Comparison of ENCODE assay signal across 8 cellular contexts in the genomic region with DNA sequence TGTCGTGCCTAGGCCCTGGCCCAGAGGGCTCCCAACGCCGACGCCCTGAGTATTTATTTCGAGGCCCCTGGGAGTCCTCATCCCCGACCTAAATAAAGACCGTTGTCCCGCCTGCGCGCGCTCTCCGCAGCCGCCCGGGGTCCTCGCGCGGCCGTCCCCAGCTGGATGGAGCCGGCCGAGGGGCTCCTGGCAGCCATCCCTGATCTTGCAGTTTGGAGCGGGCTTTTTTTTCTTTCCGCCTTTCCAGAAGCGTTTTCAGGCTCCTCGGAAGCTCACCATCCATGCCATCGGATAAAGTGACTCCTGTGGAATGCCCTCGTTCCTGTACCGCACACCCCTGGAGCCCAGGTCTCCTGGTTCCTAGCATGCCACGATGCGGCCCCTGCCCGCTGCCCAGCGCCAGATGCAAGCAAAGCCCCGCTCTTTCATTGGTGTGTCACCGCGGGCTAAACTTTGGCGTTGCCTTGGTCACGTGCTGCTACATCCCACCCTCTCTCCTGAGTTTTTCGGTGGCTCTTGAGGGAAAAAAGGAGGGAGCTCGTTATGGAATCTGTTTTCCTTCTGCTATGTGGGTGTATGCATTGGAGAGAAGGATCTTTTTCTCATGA. TPM values are rescaled to one million over a fixed set of nuclear protein-coding genes. Genes with fewer than 3 reads are reported as not detected.
DNase-seq lines count a peak whose midpoint lies in the region; ATAC-seq and TF ChIP-seq lines count a peak whose summit lies in the region.

No MANE protein-coding gene starts in this region.

- H3K4me3 ChIP-seq in fibroblast of mammary gland (ENCODE audit: control insufficient read depth, low read depth, low read length) (peak overlapping the region; percentile 99), vagina (peak overlapping the region; percentile 70 to 77)

- H3K9me3 ChIP-seq in vagina, result no peaks in the 10 kb centered on the region

- DNase-seq in GM10266 (ENCODE audit: extremely low spot score) (no peak), NCI-H1436 treated with DMSO at 0.1 percent for 48 hours (lab: John Stamatoyannopoulos, UW) (peak; percentile 5), fibroblast of mammary gland (ENCODE audit: low read depth) (peak; percentile 53), vagina (ENCODE audit: extremely low spot score in 2 of 2) (no peak), CD1c-positive myeloid dendritic cell (ENCODE audit: extremely low spot score) (no peak)
- peak; percentile 15 to 20 for DNase-seq in activated CD4-positive, alpha-beta T cell treated with anti-CD3 and anti-CD28 coated beads, Interleukin-2, amount 50 U/mL, for 48 hours
- peak in 6 of 10 donors; percentile 2 to 18 (median 10) for DNase-seq in naive thymus-derived CD8-positive, alpha-beta T cell

- no peak for TF ChIP-seq POLR2A in vagina (IDR thresholded peaks at IDR 0.05)

- H3K27ac Mint-ChIP-seq in naive thymus-derived CD8-positive, alpha-beta T cell, result peak overlapping the region; percentile 79 to 98 (median 95)

- H3K36me3 Mint-ChIP-seq in naive thymus-derived CD8-positive, alpha-beta T cell, result no peaks in the 10 kb centered on the region

- peak; percentile 20 to 35 for ATAC-seq in naive thymus-derived CD8-positive, alpha-beta T cell
- no peak for ATAC-seq in HG03469 (IDR thresholded peaks at IDR 0.05; ENCODE audit: unreplicated experiment)

- peaks cover 31% of the 10 kb centered on the region for H3K4me1 ChIP-seq in vagina

- H3K4me1 Mint-ChIP-seq in naive thymus-derived CD8-positive, alpha-beta T cell, result peaks cover 11 to 54% (median 36%) of the 10 kb centered on the region in 4 donors

- H3K27me3 ChIP-seq in vagina, result no peaks in the 10 kb centered on the region

- TF ChIP-seq CTCF in GM10266 (IDR thresholded peaks at IDR 0.05; ENCODE audit: control insufficient read depth, insufficient read depth, low read depth, missing control alignments) (peak; percentile 9), fibroblast of mammary gland (conservative IDR thresholded peaks at IDR 0.05; ENCODE audit: control insufficient read depth, insufficient read depth, low read depth, low read length) (no peak), vagina (IDR thresholded peaks at IDR 0.05) (no peak)

- no peaks in the 10 kb centered on the region for H3K9me3 Mint-ChIP-seq in naive thymus-derived CD8-positive, alpha-beta T cell

- POLR2A ChIA-PET in naive thymus-derived CD8-positive, alpha-beta T cell (lab: Charles Lee), result interaction anchor here (1.0 to 2.7 kb wide), 10 partner anchors 10 to 1280 kb away, joined by 3 to 29 read pairs (median 4); a partner anchor contains a TSS

- H3K4me3 Mint-ChIP-seq in naive thymus-derived CD8-positive, alpha-beta T cell, result peak overlapping the region; percentile 88 to 96 (median 94)

- peak overlapping the region; percentile 80 for H3K27ac ChIP-seq in vagina

- no peaks in the 10 kb centered on the region for H3K27me3 Mint-ChIP-seq in naive thymus-derived CD8-positive, alpha-beta T cell

- intact Hi-C loops in vagina (cut with DNase I), result no loop called here

- H3K36me3 ChIP-seq in vagina, result no peaks in the 10 kb centered on the region

RNA-seq across cellular contexts. Expression of a gene that starts 0.7 kb away (rescaled TPM):
- 100 to 1,000 TPM; 102 to 108 TPM for total RNA-seq in naive thymus-derived CD8-positive, alpha-beta T cell
- polyA plus RNA-seq in naive thymus-derived CD8-positive, alpha-beta T cell, result 10 to 100 TPM in 2 of 3 donors, 1 to 10 TPM in 1; 8.4 to 23.5 (median 11.5) TPM
- total RNA-seq in vagina, result 43.2 TPM

RNA-seq across cellular contexts. Expression of a gene that starts 51.7 kb away (rescaled TPM):
- 100 to 1,000 TPM; 143 to 145 TPM for total RNA-seq in naive thymus-derived CD8-positive, alpha-beta T cell
- polyA plus RNA-seq in naive thymus-derived CD8-positive, alpha-beta T cell, result 100 to 1,000 TPM; 130 to 162 (median 154) TPM
- 71.9 TPM for total RNA-seq in vagina

RNA-seq across cellular contexts. Expression of a gene that starts 58.2 kb away (rescaled TPM):
- under 1 TPM; 0.65 to 0.80 TPM for total RNA-seq in naive thymus-derived CD8-positive, alpha-beta T cell
- under 1 TPM; 0.05 to 0.62 (median 0.61) TPM for polyA plus RNA-seq in naive thymus-derived CD8-positive, alpha-beta T cell
- 19.9 TPM for total RNA-seq in vagina

RNA-seq across cellular contexts. Expression of a gene that starts 59.2 kb away (rescaled TPM):
- 10 to 100 TPM; 53.1 to 54.4 TPM for total RNA-seq in naive thymus-derived CD8-positive, alpha-beta T cell
- 100 to 1,000 TPM in 2 of 3 donors, 10 to 100 TPM in 1; 98.2 to 121 (median 103) TPM for polyA plus RNA-seq in naive thymus-derived CD8-positive, alpha-beta T cell
- 30.9 TPM for total RNA-seq in vagina

Comparison
In these comparisons a context has a peak if more than half of its experiments do, and no peak if none do; other contexts are left out.
1. DNase-seq: peak in NCI-H1436 treated with DMSO at 0.1 percent for 48 hours (single experiment), activated CD4-positive, alpha-beta T cell treated with anti-CD3 and anti-CD28 coated beads, Interleukin-2, amount 50 U/mL, for 48 hours (2 of 2), fibroblast of mammary gland (single experiment) and naive thymus-derived CD8-positive, alpha-beta T cell (6 of 10); none in GM10266 (single experiment), vagina (0 of 2) and CD1c-positive myeloid dendritic cell (single experiment).
2. RNA of a gene that starts 58.2 kb away (total RNA-seq): 19.9 TPM in vagina (single experiment); 0.65 to 0.80 TPM in naive thymus-derived CD8-positive, alpha-beta T cell; every median in the first group is over 10 times any median in the second.